In genomic region chr19:39432677-39433025, GRCh38 we compare ENCODE assay signal across 16 cellular contexts. TPM values are rescaled to one million over a fixed set of nuclear protein-coding genes. Genes with fewer than 3 reads are reported as not detected.
A peak's percentile ranks its signal among the peaks of the same experiment; 100 is the strongest.
DNase-seq lines count a peak whose midpoint lies in the region; ATAC-seq and TF ChIP-seq lines count a peak whose summit lies in the region.
"Had no signal": no experiment of that assay in that cellular context is flagged by ENCODE, and none has a peak within 500 bp of the region (broad histone marks: within the 10 kb centered on the region; RNA-seq: fewer than 3 reads in every experiment).

No MANE protein-coding gene starts in this region.

- peaks cover 37% of the 10 kb centered on the region for H3K4me1 Mint-ChIP-seq in T-helper 2 cell treated with Interferon-gamma antibody and Interleukin-4, amounts not matched to agents 5 μg/mL and 100 μg/mL, for 36 hours (ENCODE audit: low read depth)
- H3K4me1 Mint-ChIP-seq in activated T-helper 2 cell treated with anti-CD3 and anti-CD28 coated beads, Interferon-gamma antibody, Interleukin-2, Interleukin-4, amounts not matched to agents 10 μg/mL and 5 μg/mL and 100 μg/mL, durations not matched to agents 14 hours and 24 hours and 36 hours (ENCODE audit: low read depth), result peaks cover 41% of the 10 kb centered on the region
- H3K4me1 Mint-ChIP-seq in naive thymus-derived CD8-positive, alpha-beta T cell, result peaks cover 21 to 53% (median 40%) of the 10 kb centered on the region in 4 donors

- peak overlapping the region; percentile 60 for H3K27ac Mint-ChIP-seq in T-helper 2 cell treated with Interferon-gamma antibody and Interleukin-4, amounts not matched to agents 5 μg/mL and 100 μg/mL, for 36 hours
- peak overlapping the region; percentile 73 for H3K27ac Mint-ChIP-seq in activated T-helper 2 cell treated with anti-CD3 and anti-CD28 coated beads, Interferon-gamma antibody, Interleukin-2, Interleukin-4, amounts not matched to agents 10 μg/mL and 5 μg/mL and 100 μg/mL, durations not matched to agents 14 hours and 24 hours and 36 hours
- peak overlapping the region in 7 of 10 donors; percentile 13 to 97 (median 51) for H3K27ac Mint-ChIP-seq in naive thymus-derived CD8-positive, alpha-beta T cell

- H3K36me3 Mint-ChIP-seq in T-helper 2 cell treated with Interferon-gamma antibody and Interleukin-4, amounts not matched to agents 5 μg/mL and 100 μg/mL, for 36 hours (ENCODE audit: low read depth), result peaks cover 37% of the 10 kb centered on the region
- peaks cover 51% of the 10 kb centered on the region for H3K36me3 Mint-ChIP-seq in activated T-helper 2 cell treated with anti-CD3 and anti-CD28 coated beads, Interferon-gamma antibody, Interleukin-2, Interleukin-4, amounts not matched to agents 10 μg/mL and 5 μg/mL and 100 μg/mL, durations not matched to agents 14 hours and 24 hours and 36 hours (ENCODE audit: low read depth)
- H3K36me3 Mint-ChIP-seq in naive thymus-derived CD8-positive, alpha-beta T cell, result peaks cover 0 to 38% (median 12%) of the 10 kb centered on the region in 3 donors

- no peak for TF ChIP-seq CTCF in HEK293 (tag by site-specific recombination; IDR thresholded peaks at IDR 0.05)
- TF ChIP-seq CTCF in ascending aorta (IDR thresholded peaks at IDR 0.05), result no peak

- CTCF ChIA-PET in HEK293 (lab: Yijun Ruan, JAX), result interaction anchor here (0.6 to 1.8 kb wide), 8 partner anchors 11 to 101 kb away, joined by 3 to 10 read pairs (median 4); partner anchors contain the start of gene EID2B

- H3K4me3 ChIP-seq in HEK293 (ENCODE audit: low read depth, low read length) (no peak overlapping the region), GM23248 (no peak overlapping the region), ascending aorta (no peak overlapping the region)
- H3K4me3 ChIP-seq in effector memory CD4-positive, alpha-beta T cell (ENCODE audit: insufficient read depth, low read depth, low read length, poor library complexity, severe bottlenecking), result no peak overlapping the region
- H3K4me3 ChIP-seq: lower lobe of right lung, testis had no signal

- DNase-seq in T-helper 2 cell treated with Interferon-gamma antibody and Interleukin-4, amounts not matched to agents 5 μg/mL and 100 μg/mL, for 36 hours (ENCODE audit: low spot score), result no peak
- DNase-seq in T-helper 2 cell (no peak), GM23248 (no peak), ascending aorta (ENCODE audit: low spot score in 2 of 2) (no peak)
- no peak for DNase-seq in activated T-helper 2 cell treated with anti-CD3 and anti-CD28 coated beads, Interferon-gamma antibody, Interleukin-2, Interleukin-4, amounts not matched to agents 10 μg/mL and 5 μg/mL and 100 μg/mL, durations not matched to agents 14 hours and 24 hours and 36 hours (ENCODE audit: low spot score)
- DNase-seq in naive thymus-derived CD8-positive, alpha-beta T cell, result no peak
- DNase-seq in effector memory CD4-positive, alpha-beta T cell, result no peak
- DNase-seq: amygdala, cortex of kidney, lower lobe of right lung, NCI-H187, NCI-H524 treated with DMSO at 0.1 percent for 48 hours, RPMI8226, small intestine, testis had no signal

- POLR2A ChIA-PET in HEK293 (lab: Yijun Ruan, JAX), result interaction anchor here (0.6 to 3.4 kb wide), 14 partner anchors 8 to 603 kb away, joined by 3 to 20 read pairs (median 6); partner anchors contain the start of genes MED29, PAF1, PLEKHG2 and SAMD4B
- POLR2A ChIA-PET in naive thymus-derived CD8-positive, alpha-beta T cell (lab: Charles Lee), result interaction anchor here (0.9 to 1.5 kb wide), 5 partner anchors 8 to 34 kb away, joined by 3 to 5 read pairs (median 4); partner anchors contain the start of genes PLEKHG2 and SUPT5H

- no peak overlapping the region for H2AFZ ChIP-seq in GM23248

- intact Hi-C loops in activated T-helper 2 cell treated with anti-CD3 and anti-CD28 coated beads, Interferon-gamma antibody, Interleukin-2, Interleukin-4, amounts not matched to agents 10 μg/mL and 5 μg/mL and 100 μg/mL, durations not matched to agents 14 hours and 24 hours and 36 hours (cut with micrococcal nuclease), result no loop called here
- intact Hi-C loops in ascending aorta (cut with DNase I), result no loop called here

- peaks cover 68% of the 10 kb centered on the region for H3F3A ChIP-seq in GM23248 (ENCODE audit: insufficient read depth)

- H3K9me2 ChIP-seq in GM23248 (ENCODE audit: insufficient read depth), result no peaks in the 10 kb centered on the region

- no peak overlapping the region for H3K4me2 ChIP-seq in GM23248 (ENCODE audit: unreplicated experiment)

- H4K20me1 ChIP-seq in GM23248 (ENCODE audit: insufficient read depth), result no peaks in the 10 kb centered on the region

- no peaks in the 10 kb centered on the region for H3K9me3 ChIP-seq in HEK293 (ENCODE audit: control insufficient read depth, insufficient read depth, low read depth, low read length)
- no peaks in the 10 kb centered on the region for H3K9me3 ChIP-seq in GM23248 (ENCODE audit: low read depth)
- no peaks in the 10 kb centered on the region for H3K9me3 ChIP-seq in effector memory CD4-positive, alpha-beta T cell (ENCODE audit: control insufficient read depth, low read length)
- H3K9me3 ChIP-seq in ascending aorta, result no peaks in the 10 kb centered on the region
- H3K9me3 ChIP-seq: lower lobe of right lung, testis had no signal

- peaks cover 30% of the 10 kb centered on the region for H3K4me1 ChIP-seq in HEK293 (ENCODE audit: control insufficient read depth, insufficient read depth, low read length)
- peaks cover 29% of the 10 kb centered on the region for H3K4me1 ChIP-seq in GM23248 (ENCODE audit: insufficient read depth)
- peaks cover 29% of the 10 kb centered on the region for H3K4me1 ChIP-seq in effector memory CD4-positive, alpha-beta T cell (ENCODE audit: control insufficient read depth, insufficient read depth, low read length, poor library complexity, severe bottlenecking)
- H3K4me1 ChIP-seq in ascending aorta, result peaks cover 16 to 43% of the 10 kb centered on the region in 2 donors

- H3K9me3 Mint-ChIP-seq in T-helper 2 cell treated with Interferon-gamma antibody and Interleukin-4, amounts not matched to agents 5 μg/mL and 100 μg/mL, for 36 hours, result no peaks in the 10 kb centered on the region
- H3K9me3 Mint-ChIP-seq in activated T-helper 2 cell treated with anti-CD3 and anti-CD28 coated beads, Interferon-gamma antibody, Interleukin-2, Interleukin-4, amounts not matched to agents 10 μg/mL and 5 μg/mL and 100 μg/mL, durations not matched to agents 14 hours and 24 hours and 36 hours, result no peaks in the 10 kb centered on the region
- H3K9me3 Mint-ChIP-seq in naive thymus-derived CD8-positive, alpha-beta T cell, result no peaks in the 10 kb centered on the region

- H3K27me3 ChIP-seq in GM23248 (replicated peaks; ENCODE audit: insufficient read depth), result no peaks in the 10 kb centered on the region
- H3K27me3 ChIP-seq in effector memory CD4-positive, alpha-beta T cell (replicated peaks; ENCODE audit: control insufficient read depth, insufficient read depth, low read length, poor library complexity, severe bottlenecking), result no peaks in the 10 kb centered on the region
- no peaks in the 10 kb centered on the region for H3K27me3 ChIP-seq in ascending aorta
- H3K27me3 ChIP-seq: testis had no signal

- no peak for ATAC-seq in naive thymus-derived CD8-positive, alpha-beta T cell
- ATAC-seq: lower lobe of right lung had no signal

- in situ Hi-C loops in GM23248 (cut with MboI), result no loop called here

- H3K4me3 Mint-ChIP-seq in T-helper 2 cell treated with Interferon-gamma antibody and Interleukin-4, amounts not matched to agents 5 μg/mL and 100 μg/mL, for 36 hours, result peak overlapping the region; percentile 40
- H3K4me3 Mint-ChIP-seq in activated T-helper 2 cell treated with anti-CD3 and anti-CD28 coated beads, Interferon-gamma antibody, Interleukin-2, Interleukin-4, amounts not matched to agents 10 μg/mL and 5 μg/mL and 100 μg/mL, durations not matched to agents 14 hours and 24 hours and 36 hours (ENCODE audit: low read depth), result peak overlapping the region; percentile 45
- H3K4me3 Mint-ChIP-seq in naive thymus-derived CD8-positive, alpha-beta T cell, result peak overlapping the region in 3 of 10 donors; percentile 7 to 36 (median 26)

- no peaks in the 10 kb centered on the region for H3K27me3 Mint-ChIP-seq in T-helper 2 cell treated with Interferon-gamma antibody and Interleukin-4, amounts not matched to agents 5 μg/mL and 100 μg/mL, for 36 hours (ENCODE audit: low read depth)
- H3K27me3 Mint-ChIP-seq in activated T-helper 2 cell treated with anti-CD3 and anti-CD28 coated beads, Interferon-gamma antibody, Interleukin-2, Interleukin-4, amounts not matched to agents 10 μg/mL and 5 μg/mL and 100 μg/mL, durations not matched to agents 14 hours and 24 hours and 36 hours (ENCODE audit: low read depth), result no peaks in the 10 kb centered on the region
- peaks cover 0 to 5% (median 0%) of the 10 kb centered on the region in 5 donors for H3K27me3 Mint-ChIP-seq in naive thymus-derived CD8-positive, alpha-beta T cell

- peak overlapping the region; percentile 100 for H3K27ac ChIP-seq in HEK293 (ENCODE audit: extremely low read depth, low read depth, low read length)
- H3K27ac ChIP-seq in GM23248, result no peak overlapping the region
- no peak overlapping the region for H3K27ac ChIP-seq in effector memory CD4-positive, alpha-beta T cell (ENCODE audit: insufficient read depth, low read length, poor library complexity, severe bottlenecking)
- no peak overlapping the region for H3K27ac ChIP-seq in ascending aorta
- H3K27ac ChIP-seq: testis had no signal

- WGBS in GM23248 (ENCODE audit: low coverage in 1 of 2, low lambda C conversion rate in 2 of 2, missing lambda C conversion rate in 2 of 2), 2 experiments, result 81 to 82% methylated on average over 8 of the region's 8 CpGs

- H3K79me2 ChIP-seq in GM23248 (ENCODE audit: insufficient read depth), result peaks cover 30% of the 10 kb centered on the region

- peaks cover 32 to 43% of the 10 kb centered on the region in 2 experiments for H3K36me3 ChIP-seq in HEK293 (ENCODE audit: control insufficient read depth in 2 of 2, insufficient read depth in 1 of 2, low read length in 2 of 2)
- peaks cover 26% of the 10 kb centered on the region for H3K36me3 ChIP-seq in GM23248 (ENCODE audit: low read depth)
- H3K36me3 ChIP-seq in effector memory CD4-positive, alpha-beta T cell (ENCODE audit: control insufficient read depth, insufficient read depth, low read length), result peaks cover 27% of the 10 kb centered on the region
- H3K36me3 ChIP-seq in ascending aorta, result peaks cover 25 to 40% of the 10 kb centered on the region in 2 donors

- no peak overlapping the region for H3K9ac ChIP-seq in GM23248

RNA-seq across cellular contexts. Expression of gene RPS16, which starts 3.1 kb away (rescaled TPM):
- 2,627 and 2,674 TPM in 2 replicates for total RNA-seq in activated T-helper 2 cell treated with anti-CD3 and anti-CD28 coated beads, Interferon-gamma antibody, Interleukin-2, Interleukin-4, amounts not matched to agents 10 μg/mL and 5 μg/mL and 100 μg/mL, durations not matched to agents 14 hours and 24 hours and 36 hours
- 1,000 to 10,000 TPM; 3,730 to 3,760 TPM for total RNA-seq in naive thymus-derived CD8-positive, alpha-beta T cell
- 1,000 to 10,000 TPM; 2,588 to 2,812 (median 2,742) TPM for polyA plus RNA-seq in naive thymus-derived CD8-positive, alpha-beta T cell
- 91.2 and 136 TPM in 2 replicates for total RNA-seq in GM23248 (2014; rRNA removed; shearing (Covaris generic))
- 542 and 556 TPM in 2 replicates for polyA plus RNA-seq in GM23248 (2016; fragmentation: Nextera tagmentation; extraction: Ambion mirVana)
- 1,453 TPM for total RNA-seq in ascending aorta

RNA-seq across cellular contexts. Expression of gene SUPT5H, which starts 12.7 kb away (rescaled TPM):
- 163 and 169 TPM in 2 replicates for total RNA-seq in activated T-helper 2 cell treated with anti-CD3 and anti-CD28 coated beads, Interferon-gamma antibody, Interleukin-2, Interleukin-4, amounts not matched to agents 10 μg/mL and 5 μg/mL and 100 μg/mL, durations not matched to agents 14 hours and 24 hours and 36 hours
- total RNA-seq in naive thymus-derived CD8-positive, alpha-beta T cell, result 100 to 1,000 TPM; 185 to 196 TPM
- 100 to 1,000 TPM in 1 of 3 donors, 10 to 100 TPM in 2; 79.9 to 115 (median 96.6) TPM for polyA plus RNA-seq in naive thymus-derived CD8-positive, alpha-beta T cell
- 76.5 and 87.4 TPM in 2 replicates for total RNA-seq in GM23248 (2014; rRNA removed; shearing (Covaris generic))
- polyA plus RNA-seq in GM23248 (2016; fragmentation: Nextera tagmentation; extraction: Ambion mirVana), result 121 and 125 TPM in 2 replicates
- 142 TPM for total RNA-seq in ascending aorta

RNA-seq across cellular contexts. Expression of gene PLEKHG2, which starts 20.2 kb away (rescaled TPM):
- total RNA-seq in activated T-helper 2 cell treated with anti-CD3 and anti-CD28 coated beads, Interferon-gamma antibody, Interleukin-2, Interleukin-4, amounts not matched to agents 10 μg/mL and 5 μg/mL and 100 μg/mL, durations not matched to agents 14 hours and 24 hours and 36 hours, result 49.8 and 50.7 TPM in 2 replicates
- total RNA-seq in naive thymus-derived CD8-positive, alpha-beta T cell, result 10 to 100 TPM; 14.3 to 23.8 TPM
- polyA plus RNA-seq in naive thymus-derived CD8-positive, alpha-beta T cell, result 1 to 10 TPM; 4.2 to 5.0 (median 4.8) TPM
- 12.0 and 17.5 TPM in 2 replicates for total RNA-seq in GM23248 (2014; rRNA removed; shearing (Covaris generic))
- polyA plus RNA-seq in GM23248 (2016; fragmentation: Nextera tagmentation; extraction: Ambion mirVana), result 12.2 and 13.5 TPM in 2 replicates
- 52.9 TPM for total RNA-seq in ascending aorta

RNA-seq across cellular contexts. Expression of gene ZFP36, which starts 26.0 kb away (rescaled TPM):
- 45.4 and 46.9 TPM in 2 replicates for total RNA-seq in activated T-helper 2 cell treated with anti-CD3 and anti-CD28 coated beads, Interferon-gamma antibody, Interleukin-2, Interleukin-4, amounts not matched to agents 10 μg/mL and 5 μg/mL and 100 μg/mL, durations not matched to agents 14 hours and 24 hours and 36 hours
- 100 to 1,000 TPM; 184 to 188 TPM for total RNA-seq in naive thymus-derived CD8-positive, alpha-beta T cell
- 100 to 1,000 TPM in 2 of 3 donors, 10 to 100 TPM in 1; 70.4 to 137 (median 109) TPM for polyA plus RNA-seq in naive thymus-derived CD8-positive, alpha-beta T cell
- total RNA-seq in GM23248 (2014; rRNA removed; shearing (Covaris generic)), result 7.0 and 13.9 TPM in 2 replicates
- 86.2 and 86.6 TPM in 2 replicates for polyA plus RNA-seq in GM23248 (2016; fragmentation: Nextera tagmentation; extraction: Ambion mirVana)
- total RNA-seq in ascending aorta, result 1,166 TPM

RNA-seq across cellular contexts. Expression of gene MED29, which starts 41.5 kb away (rescaled TPM):
- total RNA-seq in activated T-helper 2 cell treated with anti-CD3 and anti-CD28 coated beads, Interferon-gamma antibody, Interleukin-2, Interleukin-4, amounts not matched to agents 10 μg/mL and 5 μg/mL and 100 μg/mL, durations not matched to agents 14 hours and 24 hours and 36 hours, result 32.3 and 34.7 TPM in 2 replicates
- 10 to 100 TPM; 53.8 to 59.0 TPM for total RNA-seq in naive thymus-derived CD8-positive, alpha-beta T cell
- 10 to 100 TPM; 48.1 to 71.4 (median 59.6) TPM for polyA plus RNA-seq in naive thymus-derived CD8-positive, alpha-beta T cell
- total RNA-seq in GM23248 (2014; rRNA removed; shearing (Covaris generic)), result 27.7 and 29.6 TPM in 2 replicates
- polyA plus RNA-seq in GM23248 (2016; fragmentation: Nextera tagmentation; extraction: Ambion mirVana), result 34.9 and 39.2 TPM in 2 replicates
- total RNA-seq in ascending aorta, result 60.8 TPM

Comparison
In these comparisons a context has a peak if more than half of its experiments do, and no peak if none do; other contexts are left out.
1. RNA of gene RPS16, which starts 3.1 kb away (total RNA-seq): 3,730 to 3,760 TPM in naive thymus-derived CD8-positive, alpha-beta T cell, 2,627 to 2,674 TPM in activated T-helper 2 cell treated with anti-CD3 and anti-CD28 coated beads, Interferon-gamma antibody, Interleukin-2, Interleukin-4, amounts not matched to agents 10 μg/mL and 5 μg/mL and 100 μg/mL, durations not matched to agents 14 hours and 24 hours and 36 hours and 1,453 TPM in ascending aorta (single experiment); 91.2 to 136 TPM in GM23248; every median in the first group is over 10 times any median in the second.
2. Peak in every context shown above with its lines, with median percentiles within 50 percentile points of each other: H3K27ac Mint-ChIP-seq.